ENCODE assay signal across 1 cellular context in genomic region chr16:73172621-73173312, GRCh38.
TF ChIP-seq lines count a peak whose summit lies in the region.

No MANE protein-coding gene starts in this region.

TF ChIP-seq in SK-N-SH, 30 proteins besides CTCF, POLR2A, EP300 and RAD21 (continued from another document):
- no peak for TF ChIP-seq IRF3 (IDR thresholded peaks at IDR 0.05; ENCODE audit: low read depth, low read length)
- TF ChIP-seq GATA2 (CRISPR knock-in tag; IDR thresholded peaks at IDR 0.05): no peak; the same call in 1 of the 2 replicates
- TF ChIP-seq TCF12 (IDR thresholded peaks at IDR 0.05): peak; percentile 99
TF ChIP-seq in SK-N-SH: peak in this region for 15.
